8 cellular contexts compared by ENCODE assay signal in the genomic region with DNA sequence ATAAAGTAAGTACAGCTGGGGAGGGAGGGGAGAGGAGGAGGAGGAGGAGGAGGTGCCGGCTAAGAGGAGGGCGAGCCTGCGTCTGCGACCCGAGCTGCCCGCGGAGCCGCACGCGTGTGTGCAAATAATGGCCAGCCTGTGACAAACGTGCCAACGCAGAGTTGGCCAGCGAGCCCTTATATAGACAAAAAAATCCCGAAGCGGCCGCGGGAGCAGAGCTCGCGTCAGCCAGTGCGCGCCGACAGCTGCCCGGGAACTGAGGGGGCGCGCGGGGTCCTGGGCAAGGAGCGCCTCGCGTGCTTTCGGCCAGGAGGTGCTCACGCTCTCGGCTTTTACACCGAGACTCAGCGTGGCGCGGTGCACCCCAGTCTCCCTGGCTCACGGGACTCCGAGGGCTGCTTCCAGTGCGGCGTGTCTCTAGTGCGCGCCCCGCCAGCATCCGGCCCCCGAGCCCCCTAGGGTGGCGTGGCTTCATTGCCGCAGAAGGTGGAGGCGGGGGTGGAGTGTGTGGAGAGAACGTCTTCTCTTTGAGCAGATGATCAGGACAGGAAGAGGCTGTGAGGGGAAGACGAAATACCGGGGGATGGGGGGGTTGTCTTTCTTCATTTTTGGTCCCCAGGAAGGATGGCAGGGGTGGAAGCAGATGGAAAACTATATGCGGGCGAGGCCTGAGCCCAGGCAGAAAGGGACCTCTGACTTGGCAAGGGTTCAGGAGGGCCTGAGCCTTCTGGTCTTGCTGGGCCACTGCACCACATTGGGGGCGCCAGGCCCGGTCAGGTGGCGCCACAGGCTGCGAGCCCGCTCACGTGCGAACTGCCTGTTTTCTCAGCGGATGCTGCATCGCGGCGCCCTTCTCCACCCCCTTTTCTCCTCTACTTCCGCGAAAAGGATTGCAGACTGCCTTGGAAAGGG. TPM values are rescaled to one million over a fixed set of nuclear protein-coding genes. Genes with fewer than 3 reads are reported as not detected.
DNase-seq lines count a peak whose midpoint lies in the region; ATAC-seq and TF ChIP-seq lines count a peak whose summit lies in the region.

No MANE protein-coding gene starts in this region.

- H3K4me3 ChIP-seq in Jurkat, Clone E6-1 (ENCODE audit: low read length) = peak overlapping the region; percentile 81
- H3K4me3 ChIP-seq in gastroesophageal sphincter = peak overlapping the region; percentile 50 to 77

- WGBS in gastroesophageal sphincter (ENCODE audit: low coverage in 1 of 2), 2 donors = 0% methylated on average over 4 to 12 of the region's 66 CpGs

- CTCF ChIA-PET in RWPE1 (lab: Yijun Ruan, JAX) = interaction anchor here (0.6 kb wide), 1 partner anchor 12 kb away, joined by 3 read pairs; no protein-coding TSS in a partner anchor

- POLR2A ChIA-PET in RWPE1 (lab: Yijun Ruan, JAX; ENCODE audit: low non-redundant PET) = no interaction called here

- H3K4me1 ChIP-seq in gastroesophageal sphincter = peaks cover 0 to 42% (median 0%) of the 10 kb centered on the region in 3 donors

- H3K27me3 ChIP-seq in gastroesophageal sphincter = no peaks in the 10 kb centered on the region

- H3K27ac ChIP-seq in RWPE1 = peak overlapping the region; percentile 99
- H3K27ac ChIP-seq in gastroesophageal sphincter = peak overlapping the region; percentile 89 to 99 (median 97)
- H3K27ac ChIP-seq in substantia nigra (ENCODE audit: low read depth, low read length, poor library complexity, severe bottlenecking) = peak overlapping the region; percentile 87

- peak; percentile 55 to 66 for TF ChIP-seq POLR2A in gastroesophageal sphincter (IDR thresholded peaks at IDR 0.05)

- peak; percentile 94 for DNase-seq in DMS53 (lab: John Stamatoyannopoulos, UW)
- peak; percentile 86 for DNase-seq in Jurkat, Clone E6-1 (ENCODE audit: low read depth, low spot score)
- DNase-seq in RWPE1 (ENCODE audit: low spot score) = peak; percentile 36
- DNase-seq in activated gamma-delta T cell treated with Interleukin-2 at 50 U/mL for 16 hours = peak; percentile 87
- peak; percentile 19 for DNase-seq in non-pigmented ciliary epithelial cell (ENCODE audit: low read depth)
- peak; percentile 17 to 84 (median 58) for DNase-seq in substantia nigra (lab: John Stamatoyannopoulos, UW)

- H3K36me3 ChIP-seq in gastroesophageal sphincter = no peaks in the 10 kb centered on the region

- peak; percentile 50 for ATAC-seq in GM21717 (IDR thresholded peaks at IDR 0.05; ENCODE audit: unreplicated experiment)
- peak; percentile 68 for ATAC-seq in gastroesophageal sphincter

- TF ChIP-seq CTCF in RWPE1 (conservative IDR thresholded peaks at IDR 0.05; ENCODE audit: low read depth) = 0 out of 2 replicates have a peak, but pooled peaks have one; percentile 15
- peak in 1 of 4 experiments; percentile 30 for TF ChIP-seq CTCF in gastroesophageal sphincter (IDR thresholded peaks at IDR 0.05)

- peak; percentile 47 for TF ChIP-seq EP300 in gastroesophageal sphincter (IDR thresholded peaks at IDR 0.05)

- H3K9me3 ChIP-seq in gastroesophageal sphincter = no peaks in the 10 kb centered on the region

RNA-seq across cellular contexts. Expression of gene SLC16A7, which starts 0.7 kb away (rescaled TPM):
- polyA plus RNA-seq in Jurkat, Clone E6-1 (2012; ENCODE audit: insufficient read depth, insufficient read length) = 3.6 TPM
- 10 to 100 TPM; 18.2 to 71.4 (median 45.0) TPM for total RNA-seq in gastroesophageal sphincter

Comparison
In these comparisons a context has a peak if more than half of its experiments do, and no peak if none do; other contexts are left out.
1. Peak in every context shown above with its lines: DNase-seq, ATAC-seq, H3K4me3 ChIP-seq and H3K27ac ChIP-seq.
2. DNase-seq: peak in every context shown above with its lines; median percentile 94 in DMS53; 87 in activated gamma-delta T cell treated with Interleukin-2 at 50 U/mL for 16 hours; 86 in Jurkat, Clone E6-1; 58 in substantia nigra; 36 in RWPE1; 19 in non-pigmented ciliary epithelial cell.